ENCODE assay signal across 21 cellular contexts in genomic region chr12:107651867-107652449, GRCh38.
"Had no signal": no experiment of that assay in that cellular context is flagged by ENCODE, and none has a peak within 500 bp of the region (broad histone marks: within the 10 kb centered on the region; RNA-seq: fewer than 3 reads in every experiment).

No MANE protein-coding gene starts in this region.

- H3K4me3 Mint-ChIP-seq: activated naive CD8-positive, alpha-beta T cell; activated T-helper 17 cell treated with anti-CD3 and anti-CD28 coated beads, Interleukin-2, amount 50 U/mL, for 72 hours; central memory CD8-positive, alpha-beta T cell; endodermal cell; memory B cell; T-helper 1 cell treated with Interleukin-12 subunit alpha and Interleukin-12 subunit beta and Interleukin-4 antibody, amounts not matched to agents 30 μg/mL and 1 μg/mL, for 36 hours; WTC11 had no signal

- H3K9me3 Mint-ChIP-seq: activated T-helper 17 cell treated with anti-CD3 and anti-CD28 coated beads, Interleukin-2, amount 50 U/mL, for 72 hours; central memory CD8-positive, alpha-beta T cell; endodermal cell; memory B cell; T-helper 1 cell treated with Interleukin-12 subunit alpha and Interleukin-12 subunit beta and Interleukin-4 antibody, amounts not matched to agents 30 μg/mL and 1 μg/mL, for 36 hours; WTC11 had no signal

- H3K4me3 ChIP-seq: adrenal gland, ascending aorta, heart left ventricle, left ventricle myocardium inferior, mucosa of descending colon, spleen, thyroid gland had no signal

- H3K27ac Mint-ChIP-seq: activated naive CD8-positive, alpha-beta T cell; activated T-helper 17 cell treated with anti-CD3 and anti-CD28 coated beads, Interleukin-2, amount 50 U/mL, for 72 hours; endodermal cell; memory B cell had no signal

- ATAC-seq: activated T-helper 17 cell treated with anti-CD3 and anti-CD28 coated beads, Interleukin-2, amount 50 U/mL, for 72 hours; heart left ventricle; mucosa of descending colon; stimulated activated naive CD8-positive, alpha-beta T cell treated with anti-CD3 and anti-CD28 coated beads, Interleukin-15, Interleukin-2, amounts not matched to agents 100 U/mL and 50 U/mL, for 24 hours; WTC11 had no signal

- H3K36me3 Mint-ChIP-seq: memory B cell had no signal

- H3K36me3 ChIP-seq: adrenal gland, ascending aorta, heart left ventricle, left ventricle myocardium inferior, spleen had no signal

- H3K27ac ChIP-seq: adrenal gland, ascending aorta, epithelial cell of prostate, heart left ventricle, left ventricle myocardium inferior, parathyroid adenoma, spleen, thyroid gland had no signal

- DNase-seq: activated T-cell treated with anti-CD3 and anti-CD28 coated beads, Interleukin-2, amount 50 U/mL, for 1 hour; adrenal gland; endodermal cell; heart left ventricle; left ventricle myocardium inferior; mucosa of descending colon; retina; spleen; stimulated activated CD4-positive, alpha-beta T cell treated with anti-CD3 and anti-CD28 coated beads, Interleukin-4, amount 100 ng/mL, for 24 hours; stimulated activated naive CD8-positive, alpha-beta T cell treated with anti-CD3 and anti-CD28 coated beads, Interleukin-15, Interleukin-2, amounts not matched to agents 100 U/mL and 50 U/mL, for 24 hours; T1000; thyroid gland had no signal

- H3K9me3 ChIP-seq: adrenal gland, ascending aorta, heart left ventricle, left ventricle myocardium inferior, mucosa of descending colon, spleen, thyroid gland had no signal

- H3K27me3 Mint-ChIP-seq: activated naive CD8-positive, alpha-beta T cell; activated T-helper 17 cell treated with anti-CD3 and anti-CD28 coated beads, Interleukin-2, amount 50 U/mL, for 72 hours; central memory CD8-positive, alpha-beta T cell had no signal

- H3K4me1 ChIP-seq: adrenal gland, ascending aorta, left ventricle myocardium inferior, parathyroid adenoma, spleen, thyroid gland had no signal

- H3K4me1 Mint-ChIP-seq: activated T-helper 17 cell treated with anti-CD3 and anti-CD28 coated beads, Interleukin-2, amount 50 U/mL, for 72 hours; central memory CD8-positive, alpha-beta T cell; memory B cell had no signal

- H3K27me3 ChIP-seq: adrenal gland, ascending aorta, heart left ventricle, spleen, thyroid gland had no signal

- H3K9ac ChIP-seq: parathyroid adenoma had no signal
